In the genomic region with DNA sequence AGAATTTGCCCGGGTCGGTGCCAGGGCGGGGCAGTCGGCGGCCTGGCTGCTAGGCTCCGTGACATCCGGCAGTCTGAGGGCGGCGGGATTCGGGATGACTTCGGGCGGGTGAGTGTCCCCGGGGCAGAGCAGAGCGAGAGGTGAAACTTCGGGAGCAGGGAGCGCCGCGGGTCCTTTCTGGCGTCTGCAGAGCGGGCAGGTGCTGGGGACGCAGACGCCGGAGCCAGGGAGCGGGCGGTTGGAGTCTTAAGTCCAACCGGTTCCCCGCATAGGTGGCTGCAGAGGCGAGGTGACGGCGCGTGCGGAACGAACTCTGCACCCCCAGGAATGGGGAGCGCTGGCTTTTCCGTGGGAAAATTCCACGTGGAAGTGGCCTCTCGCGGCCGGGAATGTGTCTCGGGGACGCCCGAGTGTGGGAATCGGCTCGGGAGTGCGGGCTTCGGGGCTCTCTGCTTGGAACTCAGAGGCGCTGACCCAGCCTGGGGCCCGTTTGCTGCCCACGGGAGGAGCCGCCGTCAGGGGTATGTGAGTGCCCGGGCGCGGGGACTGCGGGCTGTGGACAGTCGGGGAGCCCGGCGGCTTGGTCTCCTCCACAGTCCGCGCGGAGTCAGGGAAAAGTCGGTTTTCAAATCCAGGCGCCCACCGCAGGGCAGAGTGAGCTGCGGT, we compare ENCODE assay signal across 7 cellular contexts. TPM values are rescaled to one million over a fixed set of nuclear protein-coding genes. Genes with fewer than 3 reads are reported as not detected.
DNase-seq lines count a peak whose midpoint lies in the region; ATAC-seq lines count a peak whose summit lies in the region.

A gene with protein sequence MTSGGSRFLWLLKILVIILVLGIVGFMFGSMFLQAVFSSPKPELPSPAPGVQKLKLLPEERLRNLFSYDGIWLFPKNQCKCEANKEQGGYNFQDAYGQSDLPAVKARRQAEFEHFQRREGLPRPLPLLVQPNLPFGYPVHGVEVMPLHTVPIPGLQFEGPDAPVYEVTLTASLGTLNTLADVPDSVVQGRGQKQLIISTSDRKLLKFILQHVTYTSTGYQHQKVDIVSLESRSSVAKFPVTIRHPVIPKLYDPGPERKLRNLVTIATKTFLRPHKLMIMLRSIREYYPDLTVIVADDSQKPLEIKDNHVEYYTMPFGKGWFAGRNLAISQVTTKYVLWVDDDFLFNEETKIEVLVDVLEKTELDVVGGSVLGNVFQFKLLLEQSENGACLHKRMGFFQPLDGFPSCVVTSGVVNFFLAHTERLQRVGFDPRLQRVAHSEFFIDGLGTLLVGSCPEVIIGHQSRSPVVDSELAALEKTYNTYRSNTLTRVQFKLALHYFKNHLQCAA (plus strand): TSS at position 71 of the 666 bp plus-strand sequence. CDS start 24 bp downstream, at position 95.

- H3K36me3 Mint-ChIP-seq in activated T-cell treated with anti-CD3 and anti-CD28 coated beads, Interleukin-2, amount 50 U/mL, for 72 hours (ENCODE audit: insufficient read depth in 2 of 2): peaks cover 0 to 3% of the 10 kb centered on the region in 2 donors

- H3K27ac ChIP-seq in HUES48 (ENCODE audit: low read depth, low read length) (no peak within 1 kb of the TSS), iPS-18a (ENCODE audit: low read length) (no peak within 1 kb of the TSS)

- H3K9me3 Mint-ChIP-seq in activated T-cell treated with anti-CD3 and anti-CD28 coated beads, Interleukin-2, amount 50 U/mL, for 72 hours: no peaks in the 10 kb centered on the region

- H3K27ac Mint-ChIP-seq in activated T-cell treated with anti-CD3 and anti-CD28 coated beads, Interleukin-2, amount 50 U/mL, for 72 hours: no peak within 1 kb of the TSS

- H3K27me3 Mint-ChIP-seq in activated T-cell treated with anti-CD3 and anti-CD28 coated beads, Interleukin-2, amount 50 U/mL, for 72 hours (ENCODE audit: low read depth): peaks cover 63% of the 10 kb centered on the region

- peaks cover 10% of the 10 kb centered on the region for H3K9me3 ChIP-seq in HUES48 (ENCODE audit: control insufficient read depth, insufficient read depth, low read length)
- H3K9me3 ChIP-seq in iPS-18a (ENCODE audit: control insufficient read depth, low read depth, low read length): no peaks in the 10 kb centered on the region

- peak; percentile 19 to 21 for DNase-seq in activated T-cell treated with anti-CD3 and anti-CD28 coated beads, Interleukin-2, amount 50 U/mL, for 72 hours
- peak; percentile 2 to 12 for DNase-seq in stimulated activated CD4-positive, alpha-beta T cell treated with anti-CD3 and anti-CD28 coated beads, Interleukin-4, amount 100 ng/mL, for 48 hours (ENCODE audit: low read depth in 2 of 2)

- H3K4me1 ChIP-seq in HUES48 (ENCODE audit: control insufficient read depth, insufficient read depth, low read length): no peaks in the 10 kb centered on the region
- no peaks in the 10 kb centered on the region for H3K4me1 ChIP-seq in iPS-18a (ENCODE audit: control insufficient read depth, low read depth, low read length)

- peak; percentile 50 to 55 for ATAC-seq in activated T-cell treated with anti-CD3 and anti-CD28 coated beads, Interleukin-2, amount 50 U/mL, for 72 hours (replicated peaks in 1 of 2)
- no peak for ATAC-seq in HG02973 (IDR thresholded peaks at IDR 0.05; ENCODE audit: unreplicated experiment)
- ATAC-seq in HG03139 (IDR thresholded peaks at IDR 0.05; ENCODE audit: unreplicated experiment): no peak
- no peak for ATAC-seq in GM19324 (IDR thresholded peaks at IDR 0.05; ENCODE audit: low FRiP score, unreplicated experiment)

- H3K4me3 Mint-ChIP-seq in activated T-cell treated with anti-CD3 and anti-CD28 coated beads, Interleukin-2, amount 50 U/mL, for 72 hours: peak within 1 kb of the TSS; percentile 78 to 82

- H3K4me1 Mint-ChIP-seq in activated T-cell treated with anti-CD3 and anti-CD28 coated beads, Interleukin-2, amount 50 U/mL, for 72 hours (ENCODE audit: low read depth): peaks cover 6% of the 10 kb centered on the region

- H3K27me3 ChIP-seq in HUES48 (ENCODE audit: control insufficient read depth, insufficient read depth, low read length): peaks cover 43% of the 10 kb centered on the region
- peaks cover 49% of the 10 kb centered on the region for H3K27me3 ChIP-seq in iPS-18a (ENCODE audit: control insufficient read depth, insufficient read depth, low read length)

- H3K36me3 ChIP-seq in HUES48 (ENCODE audit: control insufficient read depth, insufficient read depth, low read length) (no peaks in the 10 kb centered on the region), iPS-18a (ENCODE audit: control insufficient read depth, low read depth, low read length) (no peaks in the 10 kb centered on the region)

- H3K9ac ChIP-seq in HUES48 (ENCODE audit: low read depth, low read length) (no peak within 1 kb of the TSS), iPS-18a (ENCODE audit: low read length) (no peak within 1 kb of the TSS)

- peak within 1 kb of the TSS; percentile 70 for H3K4me3 ChIP-seq in HUES48 (ENCODE audit: low read depth, low read length)
- peak within 1 kb of the TSS; percentile 60 for H3K4me3 ChIP-seq in iPS-18a (ENCODE audit: low read length)

RNA-seq across cellular contexts. Expression of the gene that starts here (rescaled TPM):
- not detected for total RNA-seq in activated T-cell treated with anti-CD3 and anti-CD28 coated beads, Interleukin-2, amount 50 U/mL, for 72 hours

Comparison
In these comparisons a context has a peak if more than half of its experiments do, and no peak if none do; other contexts are left out.
1. Peak in DNase-seq and ATAC-seq in activated T-cell treated with anti-CD3 and anti-CD28 coated beads, Interleukin-2, amount 50 U/mL, for 72 hours; RNA of the gene not detected or under 1 TPM.